Comparison of ENCODE assay signal across 1 cellular context in genomic region chr3:37536033-37536432, GRCh38.
TF ChIP-seq lines count a peak whose summit lies in the region.

No MANE protein-coding gene starts in this region.

TF ChIP-seq in H1, 55 proteins besides CTCF, POLR2A, EP300 and RAD21 (continued from another document):
- no peak for TF ChIP-seq BACH1 (IDR thresholded peaks at IDR 0.05; ENCODE audit: low read length)
- no peak for TF ChIP-seq SUZ12 (IDR thresholded peaks at IDR 0.05; ENCODE audit: low read length)
- TF ChIP-seq CHD2 (IDR thresholded peaks at IDR 0.05; ENCODE audit: low read length): no peak
- no peak for TF ChIP-seq SRF (IDR thresholded peaks at IDR 0.05; ENCODE audit: low read depth, low read length)
- TF ChIP-seq KDM1A (IDR thresholded peaks at IDR 0.05; ENCODE audit: borderline replicate concordance, low read length): no peak
- no peak for TF ChIP-seq POLR2AphosphoS5 (IDR thresholded peaks at IDR 0.05; ENCODE audit: low read depth, low read length)
- TF ChIP-seq ASH2L (IDR thresholded peaks at IDR 0.05; ENCODE audit: low read length): no peak
- no peak for TF ChIP-seq SIX5 (IDR thresholded peaks at IDR 0.05; ENCODE audit: low read depth, low read length)
- no peak for TF ChIP-seq SP4 (IDR thresholded peaks at IDR 0.05; ENCODE audit: low read length)
- TF ChIP-seq, protein P1, sequence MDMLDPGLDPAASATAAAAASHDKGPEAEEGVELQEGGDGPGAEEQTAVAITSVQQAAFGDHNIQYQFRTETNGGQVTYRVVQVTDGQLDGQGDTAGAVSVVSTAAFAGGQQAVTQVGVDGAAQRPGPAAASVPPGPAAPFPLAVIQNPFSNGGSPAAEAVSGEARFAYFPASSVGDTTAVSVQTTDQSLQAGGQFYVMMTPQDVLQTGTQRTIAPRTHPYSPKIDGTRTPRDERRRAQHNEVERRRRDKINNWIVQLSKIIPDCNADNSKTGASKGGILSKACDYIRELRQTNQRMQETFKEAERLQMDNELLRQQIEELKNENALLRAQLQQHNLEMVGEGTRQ (IDR thresholded peaks at IDR 0.05; ENCODE audit: low read length): no peak
